In the genomic region with DNA sequence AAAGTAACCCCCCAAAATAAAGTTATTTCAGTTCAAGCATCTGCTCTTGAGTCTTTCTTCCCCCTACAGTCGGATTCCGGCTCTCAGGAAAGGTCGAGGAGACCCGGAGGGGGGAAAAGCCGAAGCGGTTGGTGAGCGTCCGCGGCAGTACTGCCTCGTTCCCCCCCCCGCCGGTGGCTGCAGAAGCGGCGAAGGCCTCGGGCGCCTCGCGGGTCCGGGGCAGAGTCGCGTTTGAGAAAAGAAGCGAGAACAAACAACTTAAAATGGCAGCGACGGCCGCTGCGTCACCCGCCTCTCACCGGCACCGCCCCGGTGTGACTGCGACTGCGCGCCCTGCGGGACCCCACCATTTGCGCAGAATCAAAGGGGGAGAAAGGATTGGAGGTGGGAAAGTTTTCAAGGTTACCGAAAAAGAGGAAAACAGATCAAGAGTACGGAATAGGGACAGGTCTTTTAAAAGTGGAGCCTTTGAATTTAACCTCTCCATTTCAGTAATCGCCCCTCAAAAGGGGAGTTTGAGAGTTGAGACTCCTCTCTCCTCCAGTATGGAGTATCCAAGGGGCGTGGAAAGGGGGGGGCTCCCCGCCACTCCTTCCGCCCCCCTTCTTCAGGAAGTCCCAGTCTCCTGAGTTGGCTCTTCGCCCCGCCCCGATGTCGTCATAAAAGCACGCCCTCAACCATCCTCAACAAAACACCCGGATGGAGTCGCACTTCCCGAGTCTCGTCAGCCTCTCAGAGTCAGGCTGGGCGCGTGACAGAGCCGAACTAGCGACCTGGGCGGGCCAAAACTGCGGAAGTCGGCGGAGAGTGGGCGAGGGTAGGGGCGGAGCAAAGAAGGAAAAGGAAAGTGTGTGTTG, we compare ENCODE assay signal across 8 cellular contexts. TPM values are rescaled to one million over a fixed set of nuclear protein-coding genes. Genes with fewer than 3 reads are reported as not detected.
A peak's percentile ranks its signal among the peaks of the same experiment; 100 is the strongest.
DNase-seq lines count a peak whose midpoint lies in the region; ATAC-seq, FAIRE-seq and TF ChIP-seq lines count a peak whose summit lies in the region.

No MANE protein-coding gene starts in this region.

- CTCF ChIA-PET in activated B cell treated with CpG ODN at 0.5 μM for 24 hours (lab: Charles Lee), result interaction anchor here (0.7 to 1.3 kb wide), 4 partner anchors 15 to 213 kb away, joined by 3 read pairs; no protein-coding TSS in a partner anchor

- DNase-seq in AG09309 (ENCODE audit: low read depth) (peak; percentile 99), NCI-H226 (peak; percentile 99), activated B cell treated with CpG ODN at 0.5 μM for 24 hours (peak; percentile 97), caudate nucleus (lab: John Stamatoyannopoulos, UW) (peak; percentile 82 to 100 (median 99)), iPS-NIHi7 (ENCODE audit: extremely low spot score) (peak; percentile 98), small intestine (peak; percentile 100)

- H3K36me3 Mint-ChIP-seq in activated B cell treated with CpG ODN at 0.5 μM for 24 hours (ENCODE audit: low read depth), result peaks cover 50% of the 10 kb centered on the region

- peak overlapping the region; percentile 93 for H3K4me3 Mint-ChIP-seq in activated B cell treated with CpG ODN at 0.5 μM for 24 hours

- ATAC-seq in GM19023 (IDR thresholded peaks at IDR 0.05; ENCODE audit: unreplicated experiment) (peak; percentile 87), HG03196 (IDR thresholded peaks at IDR 0.05; ENCODE audit: unreplicated experiment) (peak; percentile 91), activated B cell treated with CpG ODN at 0.5 μM for 24 hours (ENCODE audit: low read depth) (peak; percentile 82)

- peaks cover 43% of the 10 kb centered on the region for H3K4me1 Mint-ChIP-seq in activated B cell treated with CpG ODN at 0.5 μM for 24 hours

- no peak for FAIRE-seq in small intestine (lab: Jason Lieb, UNC)

- 0% methylated on average over 60 of the region's 60 CpGs for WGBS in small intestine, 3 donors

- H3K27ac Mint-ChIP-seq in activated B cell treated with CpG ODN at 0.5 μM for 24 hours, result peak overlapping the region; percentile 99

- peaks cover 0 to 3% of the 10 kb centered on the region in 2 donors for H3K36me3 ChIP-seq in small intestine (ENCODE audit: control insufficient read depth in 2 of 2, insufficient read depth in 2 of 2, low read length in 2 of 2)

- no peaks in the 10 kb centered on the region for H3K4me1 ChIP-seq in small intestine (ENCODE audit: control insufficient read depth in 2 of 2, insufficient read depth in 1 of 2, low read depth in 1 of 2, low read length in 1 of 2)

- peak overlapping the region; percentile 98 for H3K4me3 ChIP-seq in AG09309 (ENCODE audit: control insufficient read depth, low read depth, low read length)
- H3K4me3 ChIP-seq in small intestine (ENCODE audit: low read depth in 1 of 2, low read length in 2 of 2), result peak overlapping the region; percentile 78 to 98

- intact Hi-C loops in activated B cell treated with CpG ODN at 0.5 μM for 24 hours (cut with micrococcal nuclease), result loop anchor here (1.0 to 10.0 kb wide), 9 partner anchors 22 to 417 kb away; partner anchors contain the start of genes ACOT13 and KIAA0319

- H3K27ac ChIP-seq in caudate nucleus (ENCODE audit: low read depth, low read length), result peak overlapping the region; percentile 100
- H3K27ac ChIP-seq in small intestine (ENCODE audit: low read depth in 1 of 2, low read length in 1 of 2), result peak overlapping the region; percentile 97 to 100

- TF ChIP-seq CTCF in AG09309 (IDR thresholded peaks at IDR 0.05; ENCODE audit: control insufficient read depth, insufficient read depth, low read depth, low read length, missing control alignments) (no peak), activated B cell treated with CpG ODN at 0.5 μM for 24 hours (IDR thresholded peaks at IDR 0.05) (no peak)

- POLR2A ChIA-PET in activated B cell treated with CpG ODN at 0.5 μM for 24 hours (lab: Charles Lee), result interaction anchor here (0.6 to 3.7 kb wide), 20 partner anchors 11 to 418 kb away, joined by 3 to 40 read pairs (median 8); partner anchors contain the start of genes ACOT13, ALDH5A1, GMNN and KIAA0319

- H3K9me3 ChIP-seq in small intestine (ENCODE audit: control insufficient read depth, low read depth), result no peaks in the 10 kb centered on the region

- H3K27me3 ChIP-seq in small intestine (ENCODE audit: control insufficient read depth in 2 of 2, insufficient read depth in 2 of 2, low read length in 2 of 2), result no peaks in the 10 kb centered on the region

- no peaks in the 10 kb centered on the region for H3K9me3 Mint-ChIP-seq in activated B cell treated with CpG ODN at 0.5 μM for 24 hours

- no peaks in the 10 kb centered on the region for H3K27me3 Mint-ChIP-seq in activated B cell treated with CpG ODN at 0.5 μM for 24 hours

RNA-seq across cellular contexts. Expression of gene C6orf62, which starts 1.9 kb away (rescaled TPM):
- 127 and 135 TPM in 2 replicates for total RNA-seq in activated B cell treated with CpG ODN at 0.5 μM for 24 hours
- 10 to 100 TPM; 34.3 to 53.1 (median 45.8) TPM for polyA plus RNA-seq in small intestine

RNA-seq across cellular contexts. Expression of gene GMNN, which starts 53.9 kb away (rescaled TPM):
- total RNA-seq in activated B cell treated with CpG ODN at 0.5 μM for 24 hours, result 12.9 and 14.5 TPM in 2 replicates
- polyA plus RNA-seq in small intestine, result 10 to 100 TPM; 20.8 to 34.6 (median 33.1) TPM

RNA-seq across cellular contexts. Expression of gene ACOT13, which starts 54.0 kb away (rescaled TPM):
- 12.0 and 13.8 TPM in 2 replicates for total RNA-seq in activated B cell treated with CpG ODN at 0.5 μM for 24 hours
- 10 to 100 TPM; 10.5 to 18.1 (median 14.3) TPM for polyA plus RNA-seq in small intestine

RNA-seq across cellular contexts. Expression of gene TDP2, which starts 54.1 kb away (rescaled TPM):
- total RNA-seq in activated B cell treated with CpG ODN at 0.5 μM for 24 hours, result 48.9 and 51.1 TPM in 2 replicates
- 100 to 1,000 TPM in 2 of 3 donors, 10 to 100 TPM in 1; 76.2 to 419 (median 213) TPM for polyA plus RNA-seq in small intestine

Comparison
In these comparisons a context has a peak if more than half of its experiments do, and no peak if none do; other contexts are left out.
1. Peak in every context shown above with its lines: DNase-seq, ATAC-seq, H3K4me3 ChIP-seq and H3K27ac ChIP-seq.